19 cellular contexts compared by ENCODE assay signal in the genomic region with DNA sequence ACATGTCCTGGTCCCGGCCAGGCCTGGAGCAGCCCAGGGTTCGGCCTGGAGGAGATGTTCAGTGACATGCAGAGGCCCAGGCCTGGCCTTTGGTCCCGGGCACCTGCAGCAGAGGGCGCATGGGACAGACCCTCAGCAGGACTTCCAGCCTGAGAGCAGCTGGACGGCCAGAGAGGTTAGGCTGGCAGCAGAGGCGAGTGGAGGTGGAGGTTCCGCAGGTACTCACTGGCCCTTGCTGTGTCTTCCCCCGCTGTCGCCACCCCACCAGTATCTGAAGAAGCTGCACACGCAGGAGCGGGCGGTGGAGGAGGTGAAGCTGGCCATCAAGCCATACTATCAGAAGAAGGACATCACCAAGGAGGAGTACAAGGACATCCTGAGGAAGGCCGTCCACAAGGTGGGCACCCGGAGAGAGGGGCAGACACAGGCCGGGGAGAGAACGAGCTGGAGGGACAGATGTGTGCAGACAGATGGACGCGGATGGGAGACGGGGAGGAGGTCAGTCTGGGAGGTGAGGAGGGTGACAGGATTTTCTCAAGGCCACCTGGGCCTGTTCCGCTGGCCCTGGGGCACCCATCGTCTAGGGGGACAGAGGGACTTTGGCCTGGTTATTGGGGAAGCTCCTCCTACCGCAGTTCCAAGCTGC. TPM values are rescaled to one million over a fixed set of nuclear protein-coding genes. Genes with fewer than 3 reads are reported as not detected.
A peak's percentile ranks its signal among the peaks of the same experiment; 100 is the strongest.
DNase-seq lines count a peak whose midpoint lies in the region; ATAC-seq and FAIRE-seq lines count a peak whose summit lies in the region.
"Had no signal": no experiment of that assay in that cellular context is flagged by ENCODE, and none has a peak within 500 bp of the region (broad histone marks: within the 10 kb centered on the region; RNA-seq: fewer than 3 reads in every experiment).

No MANE protein-coding gene starts in this region.

- peak overlapping the region; percentile 70 for H3K27ac ChIP-seq in HUES48 (ENCODE audit: low read depth, low read length)
- H3K27ac ChIP-seq: GM23248 had no signal

- no peak for ATAC-seq in activated naive CD8-positive, alpha-beta T cell treated with anti-CD3 and anti-CD28 coated beads, Interleukin-2, amount 50 U/mL, for 24 hours
- no peak for ATAC-seq in effector memory CD8-positive, alpha-beta T cell (replicated peaks)
- ATAC-seq in stimulated activated naive B cell treated with anti-CD40 and anti-IgM and Interleukin-4, amounts not matched to agents 10 μg/mL and 1 μg/mL and 100 μg/mL, for 72 hours (replicated peaks), result no peak
- ATAC-seq in HG03442 (IDR thresholded peaks at IDR 0.05; ENCODE audit: unreplicated experiment), result no peak

- peak overlapping the region; percentile 49 for H3K27ac Mint-ChIP-seq in activated naive CD8-positive, alpha-beta T cell treated with anti-CD3 and anti-CD28 coated beads for 36 hours
- no peak overlapping the region for H3K27ac Mint-ChIP-seq in activated naive CD8-positive, alpha-beta T cell treated with anti-CD3 and anti-CD28 coated beads, Interleukin-2, amount 50 U/mL, for 24 hours
- H3K27ac Mint-ChIP-seq in effector memory CD8-positive, alpha-beta T cell, result peak overlapping the region; percentile 55 to 77
- H3K27ac Mint-ChIP-seq in stimulated activated naive B cell treated with anti-CD40 and anti-IgM and Interleukin-4, amounts not matched to agents 10 μg/mL and 1 μg/mL and 100 μg/mL, for 72 hours, result peak overlapping the region; percentile 20
- H3K27ac Mint-ChIP-seq: HFFc6 had no signal

- FAIRE-seq in GM19239 (lab: Jason Lieb, UNC), result no peak
- FAIRE-seq: GM12892, RCC 7860 had no signal

- H3K36me3 ChIP-seq in HUES48 (ENCODE audit: control insufficient read depth, insufficient read depth, low read length), result peaks cover 92% of the 10 kb centered on the region

- no peak overlapping the region for H3K9ac ChIP-seq in HUES48 (ENCODE audit: low read depth, low read length)
- H3K9ac ChIP-seq: GM23248 had no signal

- H3K4me1 Mint-ChIP-seq in activated naive CD8-positive, alpha-beta T cell treated with anti-CD3 and anti-CD28 coated beads for 36 hours, result peaks cover 4% of the 10 kb centered on the region
- peaks cover 4% of the 10 kb centered on the region for H3K4me1 Mint-ChIP-seq in activated naive CD8-positive, alpha-beta T cell treated with anti-CD3 and anti-CD28 coated beads, Interleukin-2, amount 50 U/mL, for 24 hours
- H3K4me1 Mint-ChIP-seq in effector memory CD8-positive, alpha-beta T cell (ENCODE audit: low read depth in 2 of 2), result peaks cover 7 to 13% of the 10 kb centered on the region in 2 donors
- peaks cover 11 to 17% of the 10 kb centered on the region in 2 donors for H3K4me1 Mint-ChIP-seq in stimulated activated naive B cell treated with anti-CD40 and anti-IgM and Interleukin-4, amounts not matched to agents 10 μg/mL and 1 μg/mL and 100 μg/mL, for 72 hours
- H3K4me1 Mint-ChIP-seq: CD14-positive monocyte had no signal

- peaks cover 5% of the 10 kb centered on the region; the same call in 1 of the 2 replicates for H3K4me1 ChIP-seq in HUES48 (ENCODE audit: control insufficient read depth, insufficient read depth, low read length)

- peaks cover 10% of the 10 kb centered on the region for H3K36me3 Mint-ChIP-seq in activated naive CD8-positive, alpha-beta T cell treated with anti-CD3 and anti-CD28 coated beads for 36 hours
- peaks cover 32% of the 10 kb centered on the region for H3K36me3 Mint-ChIP-seq in activated naive CD8-positive, alpha-beta T cell treated with anti-CD3 and anti-CD28 coated beads, Interleukin-2, amount 50 U/mL, for 24 hours (ENCODE audit: low read depth)
- peaks cover 68% of the 10 kb centered on the region for H3K36me3 Mint-ChIP-seq in effector memory CD8-positive, alpha-beta T cell (ENCODE audit: insufficient read depth)
- H3K36me3 Mint-ChIP-seq in stimulated activated naive B cell treated with anti-CD40 and anti-IgM and Interleukin-4, amounts not matched to agents 10 μg/mL and 1 μg/mL and 100 μg/mL, for 72 hours, result peaks cover 53 to 80% of the 10 kb centered on the region in 2 donors

- no peaks in the 10 kb centered on the region for H3K9me3 Mint-ChIP-seq in activated naive CD8-positive, alpha-beta T cell treated with anti-CD3 and anti-CD28 coated beads for 36 hours
- no peaks in the 10 kb centered on the region for H3K9me3 Mint-ChIP-seq in activated naive CD8-positive, alpha-beta T cell treated with anti-CD3 and anti-CD28 coated beads, Interleukin-2, amount 50 U/mL, for 24 hours
- no peaks in the 10 kb centered on the region for H3K9me3 Mint-ChIP-seq in effector memory CD8-positive, alpha-beta T cell
- no peaks in the 10 kb centered on the region for H3K9me3 Mint-ChIP-seq in stimulated activated naive B cell treated with anti-CD40 and anti-IgM and Interleukin-4, amounts not matched to agents 10 μg/mL and 1 μg/mL and 100 μg/mL, for 72 hours
- H3K9me3 Mint-ChIP-seq: HFFc6 had no signal

- DNase-seq in activated naive CD8-positive, alpha-beta T cell treated with anti-CD3 and anti-CD28 coated beads for 36 hours, result no peak
- DNase-seq in activated naive CD8-positive, alpha-beta T cell treated with anti-CD3 and anti-CD28 coated beads, Interleukin-2, amount 50 U/mL, for 24 hours, result no peak
- no peak for DNase-seq in effector memory CD8-positive, alpha-beta T cell
- no peak for DNase-seq in stimulated activated naive B cell treated with anti-CD40 and anti-IgM and Interleukin-4, amounts not matched to agents 10 μg/mL and 1 μg/mL and 100 μg/mL, for 72 hours
- DNase-seq in GM19239 (ENCODE audit: insufficient read length, low spot score), result no peak
- DNase-seq: DND-41, GDM1, GM23248, HFFc6, IMR-90, NCI-H1417, NCI-H2029, NCI-H2171 treated with DMSO at 0.1 percent for 48 hours, NCI-H510A treated with DMSO at 0.1 percent for 48 hours had no signal

- no peak overlapping the region for H3K4me3 Mint-ChIP-seq in activated naive CD8-positive, alpha-beta T cell treated with anti-CD3 and anti-CD28 coated beads for 36 hours
- no peak overlapping the region for H3K4me3 Mint-ChIP-seq in activated naive CD8-positive, alpha-beta T cell treated with anti-CD3 and anti-CD28 coated beads, Interleukin-2, amount 50 U/mL, for 24 hours
- H3K4me3 Mint-ChIP-seq in effector memory CD8-positive, alpha-beta T cell, result no peak overlapping the region
- no peak overlapping the region for H3K4me3 Mint-ChIP-seq in stimulated activated naive B cell treated with anti-CD40 and anti-IgM and Interleukin-4, amounts not matched to agents 10 μg/mL and 1 μg/mL and 100 μg/mL, for 72 hours
- H3K4me3 Mint-ChIP-seq: CD14-positive monocyte, HFFc6 had no signal

- no peaks in the 10 kb centered on the region for H3K27me3 Mint-ChIP-seq in activated naive CD8-positive, alpha-beta T cell treated with anti-CD3 and anti-CD28 coated beads for 36 hours
- no peaks in the 10 kb centered on the region for H3K27me3 Mint-ChIP-seq in activated naive CD8-positive, alpha-beta T cell treated with anti-CD3 and anti-CD28 coated beads, Interleukin-2, amount 50 U/mL, for 24 hours
- no peaks in the 10 kb centered on the region for H3K27me3 Mint-ChIP-seq in effector memory CD8-positive, alpha-beta T cell
- H3K27me3 Mint-ChIP-seq in stimulated activated naive B cell treated with anti-CD40 and anti-IgM and Interleukin-4, amounts not matched to agents 10 μg/mL and 1 μg/mL and 100 μg/mL, for 72 hours, result no peaks in the 10 kb centered on the region

- no peak overlapping the region for H3K4me3 ChIP-seq in HUES48 (ENCODE audit: low read depth, low read length)
- H3K4me3 ChIP-seq: GM23248 had no signal

- no peaks in the 10 kb centered on the region for H3K27me3 ChIP-seq in HUES48 (ENCODE audit: control insufficient read depth, insufficient read depth, low read length)

- peaks cover 7% of the 10 kb centered on the region; the same call in 1 of the 2 replicates for H3K9me3 ChIP-seq in HUES48 (ENCODE audit: control insufficient read depth, insufficient read depth, low read length)

RNA-seq across cellular contexts. Expression of a gene that starts 8.0 kb away (rescaled TPM):
- 100 to 1,000 TPM in 1 of 2 experiments, 10 to 100 TPM in 1; 94.5 to 105 TPM for total RNA-seq in activated naive CD8-positive, alpha-beta T cell treated with anti-CD3 and anti-CD28 coated beads for 36 hours

RNA-seq across cellular contexts. Expression of a gene that starts 8.1 kb away (rescaled TPM):
- 10 to 100 TPM; 74.1 to 81.9 TPM for total RNA-seq in activated naive CD8-positive, alpha-beta T cell treated with anti-CD3 and anti-CD28 coated beads for 36 hours

RNA-seq across cellular contexts. Expression of a gene that starts 15.6 kb away (rescaled TPM):
- total RNA-seq in activated naive CD8-positive, alpha-beta T cell treated with anti-CD3 and anti-CD28 coated beads for 36 hours, result 10 to 100 TPM; 58.9 to 62.2 TPM

RNA-seq across cellular contexts. Expression of a gene that starts 17.7 kb away (rescaled TPM):
- total RNA-seq in activated naive CD8-positive, alpha-beta T cell treated with anti-CD3 and anti-CD28 coated beads for 36 hours, result 1 to 10 TPM; 4.4 to 5.0 TPM

RNA-seq across cellular contexts. Expression of a gene that starts 19.5 kb away (rescaled TPM):
- total RNA-seq in activated naive CD8-positive, alpha-beta T cell treated with anti-CD3 and anti-CD28 coated beads for 36 hours, result 100 to 1,000 TPM; 538 to 547 TPM
